ENCODE assay signal across 9 cellular contexts in genomic region chr18:79588636-79589481, GRCh38.
DNase-seq lines count a peak whose midpoint lies in the region; ATAC-seq and TF ChIP-seq lines count a peak whose summit lies in the region.
"Had no signal": no experiment of that assay in that cellular context is flagged by ENCODE, and none has a peak within 500 bp of the region (broad histone marks: within the 10 kb centered on the region; RNA-seq: fewer than 3 reads in every experiment).

No MANE protein-coding gene starts in this region.

- no peaks in the 10 kb centered on the region for H3K9me3 ChIP-seq in neural progenitor cell (ENCODE audit: low read depth)

- H3K79me2 ChIP-seq in neural progenitor cell (ENCODE audit: low read depth) = no peaks in the 10 kb centered on the region

- H3K36me3 ChIP-seq in neural progenitor cell = no peaks in the 10 kb centered on the region

- peaks cover 34% of the 10 kb centered on the region for H3K4me1 Mint-ChIP-seq in neural progenitor cell
- H3K4me1 Mint-ChIP-seq: activated naive CD8-positive, alpha-beta T cell treated with anti-CD3 and anti-CD28 coated beads for 36 hours had no signal

- DNase-seq in AG08396 (ENCODE audit: low spot score) (peak; percentile 87), NCI-H446 treated with DMSO at 0.1 percent for 48 hours (lab: John Stamatoyannopoulos, UW) (peak; percentile 61), fibroblast of villous mesenchyme (ENCODE audit: low read depth) (peak; percentile 90), neural progenitor cell (ENCODE audit: low spot score) (peak; percentile 80), SHP77 (lab: John Stamatoyannopoulos, UW) (no peak), GM20000 (ENCODE audit: low spot score) (no peak)
- DNase-seq: activated naive CD8-positive, alpha-beta T cell treated with anti-CD3 and anti-CD28 coated beads for 36 hours had no signal

- H3K27ac Mint-ChIP-seq in neural progenitor cell = peak overlapping the region; percentile 96
- H3K27ac Mint-ChIP-seq: activated naive CD8-positive, alpha-beta T cell treated with anti-CD3 and anti-CD28 coated beads for 36 hours had no signal

- H3K27me3 ChIP-seq in neural progenitor cell = no peaks in the 10 kb centered on the region

- TF ChIP-seq CTCF in fibroblast of villous mesenchyme (IDR thresholded peaks at IDR 0.05; ENCODE audit: insufficient read depth, low read depth, low read length) (no peak), neural progenitor cell (IDR thresholded peaks at IDR 0.05) (no peak), GM20000 (IDR thresholded peaks at IDR 0.05; ENCODE audit: extremely low read depth, missing control alignments) (no peak)

- peaks cover 4% of the 10 kb centered on the region for H3K9me3 Mint-ChIP-seq in neural progenitor cell

- ATAC-seq in HG03025 (IDR thresholded peaks at IDR 0.05; ENCODE audit: low FRiP score, unreplicated experiment) (no peak), HG03039 (IDR thresholded peaks at IDR 0.05; ENCODE audit: unreplicated experiment) (no peak)

- no peak overlapping the region for H3K4me3 ChIP-seq in fibroblast of villous mesenchyme (ENCODE audit: low read depth, low read length)
- H3K4me3 ChIP-seq in neural progenitor cell = no peak overlapping the region

- H2AFZ ChIP-seq in neural progenitor cell (replicated peaks) = peak overlapping the region; percentile 1

- H3K27me3 Mint-ChIP-seq in neural progenitor cell (ENCODE audit: insufficient read depth, low read depth) = peaks cover 8% of the 10 kb centered on the region

- H3K36me3 Mint-ChIP-seq in neural progenitor cell = peaks cover 1% of the 10 kb centered on the region
- H3K36me3 Mint-ChIP-seq: activated naive CD8-positive, alpha-beta T cell treated with anti-CD3 and anti-CD28 coated beads for 36 hours had no signal

- peak overlapping the region; percentile 30 for H3K4me3 Mint-ChIP-seq in neural progenitor cell
- H3K4me3 Mint-ChIP-seq: activated naive CD8-positive, alpha-beta T cell treated with anti-CD3 and anti-CD28 coated beads for 36 hours had no signal

- no peaks in the 10 kb centered on the region for H4K20me1 ChIP-seq in neural progenitor cell (ENCODE audit: low read depth)

- H3K4me1 ChIP-seq in neural progenitor cell = peaks cover 22% of the 10 kb centered on the region

- no peaks in the 10 kb centered on the region for H3F3A ChIP-seq in neural progenitor cell (ENCODE audit: low read depth)

- no peak overlapping the region for H3K27ac ChIP-seq in neural progenitor cell

- H3K4me2 ChIP-seq in neural progenitor cell = peak overlapping the region; percentile 64

- H3K9ac ChIP-seq in neural progenitor cell = no peak overlapping the region

Comparison
In these comparisons a context has a peak if more than half of its experiments do, and no peak if none do; other contexts are left out.
1. DNase-seq: peak in AG08396 (single experiment), NCI-H446 treated with DMSO at 0.1 percent for 48 hours (single experiment), fibroblast of villous mesenchyme (single experiment) and neural progenitor cell (single experiment); none in SHP77 (0 of 2) and GM20000 (single experiment).